Comparison of ENCODE assay signal across 8 cellular contexts in genomic region chr1:228109073-228109961, GRCh38. TPM values are rescaled to one million over a fixed set of nuclear protein-coding genes. Genes with fewer than 3 reads are reported as not detected.
DNase-seq lines count a peak whose midpoint lies in the region; ATAC-seq and TF ChIP-seq lines count a peak whose summit lies in the region.

MRPL55 (minus strand) TSS chr1:228109299; CDS start chr1:228108260, 1,039 bp downstream.

- H3K4me3 ChIP-seq in NB4 (ENCODE audit: low read depth, low read length) (peak within 1 kb of the TSS; percentile 95), SK-N-MC (peak within 1 kb of the TSS; percentile 96), suprapubic skin (peak within 1 kb of the TSS; percentile 97)

- CTCF ChIA-PET in activated naive CD4-positive, alpha-beta T cell treated with anti-CD3 and anti-CD28 coated beads, Interleukin-2, amount 10 ng/mL, durations not matched to agents 7 days and 5 days (lab: Charles Lee) = interaction anchor here (1.7 kb wide), 1 partner anchor 22 kb away, joined by 5 read pairs; no protein-coding TSS in a partner anchor

- TF ChIP-seq CTCF in NB4 (IDR thresholded peaks at IDR 0.05; ENCODE audit: low read depth, low read length) = no peak
- no peak for TF ChIP-seq CTCF in suprapubic skin (IDR thresholded peaks at IDR 0.05)

- TF ChIP-seq EP300 in suprapubic skin (IDR thresholded peaks at IDR 0.05) = no peak

- peaks cover 40% of the 10 kb centered on the region for H3K4me1 Mint-ChIP-seq in activated naive CD4-positive, alpha-beta T cell treated with anti-CD3 and anti-CD28 coated beads, Interleukin-2, amount 10 ng/mL, durations not matched to agents 7 days and 5 days

- peaks cover 24% of the 10 kb centered on the region for H3K4me1 ChIP-seq in suprapubic skin

- H3K36me3 Mint-ChIP-seq in activated naive CD4-positive, alpha-beta T cell treated with anti-CD3 and anti-CD28 coated beads, Interleukin-2, amount 10 ng/mL, durations not matched to agents 7 days and 5 days = peaks cover 11% of the 10 kb centered on the region

- H3K27ac Mint-ChIP-seq in activated naive CD4-positive, alpha-beta T cell treated with anti-CD3 and anti-CD28 coated beads, Interleukin-2, amount 10 ng/mL, durations not matched to agents 7 days and 5 days = peak within 1 kb of the TSS; percentile 90

- no peaks in the 10 kb centered on the region for H3K9me3 ChIP-seq in SK-N-MC (ENCODE audit: low read depth, low read length)
- no peaks in the 10 kb centered on the region for H3K9me3 ChIP-seq in suprapubic skin

- DNase-seq in GM04504 (ENCODE audit: low read depth) = peak; percentile 88
- peak; percentile 95 for DNase-seq in NB4 (ENCODE audit: low read depth)
- DNase-seq in SK-N-MC (ENCODE audit: low read depth, low spot score) = peak; percentile 73
- peak; percentile 99 for DNase-seq in activated naive CD4-positive, alpha-beta T cell treated with anti-CD3 and anti-CD28 coated beads, Interleukin-2, amount 10 ng/mL, durations not matched to agents 7 days and 5 days
- DNase-seq in germinal center (ENCODE audit: low spot score) = peak; percentile 94
- DNase-seq in nucleus accumbens (lab: John Stamatoyannopoulos, UW) = peak; percentile 82 to 100 (median 98)
- peak; percentile 99 for DNase-seq in suprapubic skin (ENCODE audit: low spot score in 2 of 2)

- under 1% methylated on average over 48 of the region's 66 CpGs for WGBS in suprapubic skin

- TF ChIP-seq POLR2A in NB4 (IDR thresholded peaks at IDR 0.05; ENCODE audit: extremely low read depth, insufficient read length) (peak; percentile 98), suprapubic skin (IDR thresholded peaks at IDR 0.05) (peak; percentile 54 to 78)

- peaks cover 11% of the 10 kb centered on the region; the same call in 1 of the 2 replicates for H3K36me3 ChIP-seq in SK-N-MC (ENCODE audit: insufficient read depth, low read length)
- peaks cover 22% of the 10 kb centered on the region for H3K36me3 ChIP-seq in suprapubic skin

- peak within 1 kb of the TSS; percentile 87 for H3K4me3 Mint-ChIP-seq in activated naive CD4-positive, alpha-beta T cell treated with anti-CD3 and anti-CD28 coated beads, Interleukin-2, amount 10 ng/mL, durations not matched to agents 7 days and 5 days

- no peaks in the 10 kb centered on the region for H3K9me3 Mint-ChIP-seq in activated naive CD4-positive, alpha-beta T cell treated with anti-CD3 and anti-CD28 coated beads, Interleukin-2, amount 10 ng/mL, durations not matched to agents 7 days and 5 days

- peak; percentile 81 for ATAC-seq in HG02571 (IDR thresholded peaks at IDR 0.05; ENCODE audit: unreplicated experiment)

- peaks cover 7% of the 10 kb centered on the region for H3K27me3 Mint-ChIP-seq in activated naive CD4-positive, alpha-beta T cell treated with anti-CD3 and anti-CD28 coated beads, Interleukin-2, amount 10 ng/mL, durations not matched to agents 7 days and 5 days

- peak within 1 kb of the TSS; percentile 95 for H3K9ac ChIP-seq in SK-N-MC (ENCODE audit: insufficient read length)

- H3K27ac ChIP-seq in SK-N-MC = no peak within 1 kb of the TSS
- H3K27ac ChIP-seq in suprapubic skin = peak within 1 kb of the TSS; percentile 89

- no peaks in the 10 kb centered on the region for H3K27me3 ChIP-seq in suprapubic skin

RNA-seq across cellular contexts. Expression of gene MRPL55, which starts in this region (rescaled TPM):
- 100 to 1,000 TPM in 3 of 4 donors, 10 to 100 TPM in 1; 99.3 to 161 (median 119) TPM for total RNA-seq in suprapubic skin
